8 cellular contexts compared by ENCODE assay signal in genomic region chr12:82687020-82687951, GRCh38. TPM values are rescaled to one million over a fixed set of nuclear protein-coding genes. Genes with fewer than 3 reads are reported as not detected.
DNase-seq lines count a peak whose midpoint lies in the region; ATAC-seq lines count a peak whose summit lies in the region.

No MANE protein-coding gene starts in this region.

- no peaks in the 10 kb centered on the region for H3K9me3 Mint-ChIP-seq in activated CD4-positive, alpha-beta memory T cell treated with anti-CD3 and anti-CD28 coated beads for 36 hours

- 0 to 1% methylated on average over 26 to 52 of the region's 74 CpGs for WGBS in mesodermal cell (ENCODE audit: insufficient coverage in 2 of 2), 2 experiments

- DNase-seq in SIG-M5 treated with dmso at 0.1 percent for 504 hours (lab: John Stamatoyannopoulos, UW; ENCODE audit: unreplicated experiment) = peak; percentile 61
- no peak for DNase-seq in SIG-M5 (lab: John Stamatoyannopoulos, UW)
- DNase-seq in NCI-H226 = peak; percentile 43
- DNase-seq in activated CD4-positive, alpha-beta memory T cell treated with anti-CD3 and anti-CD28 coated beads for 36 hours = peak; percentile 81
- DNase-seq in effector CD4-positive, alpha-beta T cell = peak; percentile 49
- peak; percentile 2 to 18 for DNase-seq in stimulated activated CD8-positive, alpha-beta memory T cell treated with anti-CD3 and anti-CD28 coated beads, Interleukin-2, amount 100 ng/mL, for 1 hour (ENCODE audit: low read depth in 2 of 2)

- peaks cover 2% of the 10 kb centered on the region for H3K27me3 Mint-ChIP-seq in activated CD4-positive, alpha-beta memory T cell treated with anti-CD3 and anti-CD28 coated beads for 36 hours

- peak overlapping the region; percentile 86 for H3K4me3 Mint-ChIP-seq in activated CD4-positive, alpha-beta memory T cell treated with anti-CD3 and anti-CD28 coated beads for 36 hours

- H3K4me1 ChIP-seq in mesodermal cell (ENCODE audit: control insufficient read depth, insufficient read depth, low read length, poor library complexity, severe bottlenecking) = peaks cover 4% of the 10 kb centered on the region

- POLR2A ChIA-PET in activated CD4-positive, alpha-beta memory T cell treated with anti-CD3 and anti-CD28 coated beads for 36 hours (lab: Charles Lee) = no interaction called here

- H3K9me3 ChIP-seq in mesodermal cell (ENCODE audit: control insufficient read depth, low read length) = no peaks in the 10 kb centered on the region

- intact Hi-C loops in activated CD4-positive, alpha-beta memory T cell treated with anti-CD3 and anti-CD28 coated beads for 36 hours (cut with micrococcal nuclease) = loop anchor here (2.0 to 10.0 kb wide), 5 partner anchors 188 to 1268 kb away; no protein-coding TSS in a partner anchor

- no peaks in the 10 kb centered on the region for H3K36me3 ChIP-seq in mesodermal cell (ENCODE audit: control insufficient read depth, insufficient read depth, low read length)

- no peak overlapping the region for H3K27ac ChIP-seq in mesodermal cell (ENCODE audit: low read depth, low read length, severe bottlenecking)

- H3K4me3 ChIP-seq in mesodermal cell (ENCODE audit: extremely low read depth, insufficient read depth, low read length, poor library complexity, severe bottlenecking) = peak overlapping the region; percentile 76

- H3K36me3 Mint-ChIP-seq in activated CD4-positive, alpha-beta memory T cell treated with anti-CD3 and anti-CD28 coated beads for 36 hours = no peaks in the 10 kb centered on the region

- H3K4me1 Mint-ChIP-seq in activated CD4-positive, alpha-beta memory T cell treated with anti-CD3 and anti-CD28 coated beads for 36 hours (ENCODE audit: low read depth) = peaks cover 9% of the 10 kb centered on the region

- CTCF ChIA-PET in activated CD4-positive, alpha-beta memory T cell treated with anti-CD3 and anti-CD28 coated beads for 36 hours (lab: Charles Lee) = interaction anchor here (1.3 to 2.8 kb wide), 9 partner anchors 10 to 1816 kb away, joined by 4 to 33 read pairs (median 9); partner anchors contain the start of genes CCDC59 and METTL25

- peak overlapping the region; percentile 75 for H3K27ac Mint-ChIP-seq in activated CD4-positive, alpha-beta memory T cell treated with anti-CD3 and anti-CD28 coated beads for 36 hours

- ATAC-seq in HG03066 (IDR thresholded peaks at IDR 0.05; ENCODE audit: low read depth, unreplicated experiment) = peak; percentile 41

RNA-seq across cellular contexts. Expression of gene TMTC2, which starts 0.6 kb away (rescaled TPM):
- 1 to 10 TPM; 2.6 to 3.4 TPM for total RNA-seq in activated CD4-positive, alpha-beta memory T cell treated with anti-CD3 and anti-CD28 coated beads for 36 hours
- 9.7 TPM for polyA plus RNA-seq in mesodermal cell (2013, experiment 1 of 2)
- polyA plus RNA-seq in mesodermal cell (2013, experiment 2 of 2) = 7.9 TPM
